Comparison of ENCODE assay signal across 8 cellular contexts in the genomic region with DNA sequence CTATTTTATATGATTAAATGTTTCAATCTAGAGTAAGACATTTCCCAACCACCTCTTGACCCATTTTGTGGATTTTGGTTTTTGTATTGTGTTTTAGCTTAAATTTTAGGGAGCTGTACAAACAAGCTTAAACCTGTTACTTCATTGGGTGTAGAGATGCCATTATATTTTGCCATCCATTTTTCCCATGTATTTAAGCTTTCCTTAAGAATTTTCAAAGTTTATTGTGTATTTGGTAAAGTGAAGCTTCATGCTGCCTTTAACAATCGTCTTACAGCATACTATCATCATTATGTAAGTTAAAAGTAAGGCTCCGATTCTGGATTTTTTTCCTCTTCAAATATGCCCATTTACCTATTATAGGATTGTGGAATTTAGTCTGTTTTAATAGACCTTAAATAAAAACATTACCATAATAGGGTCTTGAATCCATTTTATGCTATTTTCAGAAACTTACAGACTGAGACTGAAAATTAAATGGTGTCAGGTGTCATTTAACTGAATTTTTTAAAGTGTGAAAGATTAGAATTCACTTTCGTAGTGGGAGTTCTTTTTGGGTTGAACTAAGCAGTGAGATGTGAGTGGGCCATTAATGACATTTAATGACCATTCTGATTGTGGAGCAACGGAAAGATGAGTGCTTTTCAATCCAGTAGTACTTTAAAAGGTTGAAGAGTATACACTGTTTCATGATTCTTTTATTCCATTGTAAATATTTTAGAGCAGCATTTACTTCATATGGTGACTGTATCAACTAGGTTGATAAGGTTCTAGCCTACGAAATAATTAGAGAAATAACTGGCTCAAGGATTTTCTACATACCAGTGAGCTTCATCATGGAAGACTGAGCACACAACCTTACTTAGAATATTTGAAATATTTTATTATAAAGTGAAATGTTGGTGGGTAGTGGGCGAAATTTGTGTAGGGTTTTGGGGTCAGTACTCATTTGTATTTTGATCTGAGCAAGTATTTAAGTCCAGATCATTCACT. TPM values are rescaled to one million over a fixed set of nuclear protein-coding genes. Genes with fewer than 3 reads are reported as not detected.
DNase-seq lines count a peak whose midpoint lies in the region; ATAC-seq and TF ChIP-seq lines count a peak whose summit lies in the region.

No MANE protein-coding gene starts in this region.

- H3K9me3 ChIP-seq in AG04450 (ENCODE audit: control insufficient read depth, insufficient read depth, low read length) (peaks cover 6% of the 10 kb centered on the region; the same call in 1 of the 2 replicates), HUES64 (ENCODE audit: insufficient read depth, low read depth, low read length) (no peaks in the 10 kb centered on the region), body of pancreas (no peaks in the 10 kb centered on the region), muscle layer of colon (ENCODE audit: low read length) (no peaks in the 10 kb centered on the region), mucosa of descending colon (no peaks in the 10 kb centered on the region)

- in situ Hi-C loops in G401 (cut with HindIII; ENCODE audit: low sequenced_read_pairs) = no loop called here

- ATAC-seq in body of pancreas (no peak), mucosa of descending colon (no peak)

- CTCF ChIA-PET in AG04450 (lab: Charles Lee) = interaction anchor here (1.0 to 5.4 kb wide), 4 partner anchors 8 to 125 kb away, joined by 3 to 38 read pairs (median 4); no protein-coding TSS in a partner anchor

- DNase-seq in AG04450 (ENCODE audit: low read depth, low spot score) (no peak), body of pancreas (no peak), G401 (ENCODE audit: low spot score) (no peak), NCI-H1436 treated with DMSO at 0.1 percent for 48 hours (lab: John Stamatoyannopoulos, UW) (no peak), mucosa of descending colon (no peak)
- DNase-seq in effector CD8-positive, alpha-beta T cell (lab: John Stamatoyannopoulos, UW) = no peak

- TF ChIP-seq CTCF in AG04450 (IDR thresholded peaks at IDR 0.05; ENCODE audit: low read depth, low read length) = no peak
- TF ChIP-seq CTCF in body of pancreas (IDR thresholded peaks at IDR 0.05) = no peak
- TF ChIP-seq CTCF in mucosa of descending colon (IDR thresholded peaks at IDR 0.05) = no peak

- intact Hi-C loops in body of pancreas (cut with DNase I) = no loop called here
- intact Hi-C loops in mucosa of descending colon (cut with DNase I, micrococcal nuclease) = loop anchor here in 1 of 2 donors (5.0 kb wide), 1 partner anchor 34 kb away; no protein-coding TSS in a partner anchor

- H3K4me1 ChIP-seq in HUES64 (ENCODE audit: insufficient read depth, low read length) (peaks cover 48% of the 10 kb centered on the region), body of pancreas (peaks cover 35% of the 10 kb centered on the region), muscle layer of colon (ENCODE audit: insufficient read depth, low read length) (peaks cover 31% of the 10 kb centered on the region), mucosa of descending colon (ENCODE audit: low read depth) (peaks cover 34% of the 10 kb centered on the region)

- no peak for TF ChIP-seq POLR2A in body of pancreas (IDR thresholded peaks at IDR 0.05)

- H3K9ac ChIP-seq in HUES64 (ENCODE audit: low read depth, low read length) (peak overlapping the region; percentile 100), muscle layer of colon (ENCODE audit: low read length) (peak overlapping the region; percentile 95)

- POLR2A ChIA-PET in AG04450 (lab: Yijun Ruan, JAX) = interaction anchor here (1.0 to 3.0 kb wide), 3 partner anchors 8 to 59 kb away, joined by 3 to 12 read pairs (median 3); no protein-coding TSS in a partner anchor

- H3K27me3 ChIP-seq in AG04450 (ENCODE audit: control insufficient read depth, insufficient read depth, low read length) (no peaks in the 10 kb centered on the region), HUES64 (ENCODE audit: insufficient read depth, low read length) (no peaks in the 10 kb centered on the region), body of pancreas (no peaks in the 10 kb centered on the region), muscle layer of colon (ENCODE audit: control insufficient read depth in 1 of 2, insufficient read depth in 2 of 2, low read length in 2 of 2) (no peaks in the 10 kb centered on the region)

- 55% methylated on average over 3 of the region's 6 CpGs for WGBS in HUES64
- 5 to 11% methylated on average over 6 of the region's 6 CpGs for WGBS in body of pancreas, 2 donors

- H3K27ac ChIP-seq in AG04450 (ENCODE audit: low read depth, low read length) (no peak overlapping the region), HUES64 (ENCODE audit: low read depth, low read length) (no peak overlapping the region; the same call in 1 of the 2 replicates), body of pancreas (peak overlapping the region; percentile 5 to 100 (median 54)), muscle layer of colon (ENCODE audit: low read depth, low read length) (peak overlapping the region; percentile 97)

- no peaks in the 10 kb centered on the region for H3K36me3 ChIP-seq in HUES64 (ENCODE audit: insufficient read depth, low read length)
- H3K36me3 ChIP-seq in body of pancreas (replicated peaks in 1 of 2; ENCODE audit: insufficient read depth in 1 of 2, low read depth in 2 of 2) = no peaks in the 10 kb centered on the region
- no peaks in the 10 kb centered on the region for H3K36me3 ChIP-seq in muscle layer of colon (ENCODE audit: insufficient read depth, low read length)
- H3K36me3 ChIP-seq in mucosa of descending colon (ENCODE audit: low read depth) = no peaks in the 10 kb centered on the region

- H3K4me3 ChIP-seq in AG04450 (ENCODE audit: low read depth, low read length) (peak overlapping the region; percentile 97), HUES64 (ENCODE audit: low read length) (peak overlapping the region; percentile 95), body of pancreas (peak overlapping the region in 1 of 2 donors; percentile 77), muscle layer of colon (ENCODE audit: low read depth in 1 of 2, low read length in 2 of 2) (peak overlapping the region; percentile 88 to 92), mucosa of descending colon (no peak overlapping the region)

RNA-seq across cellular contexts. Expression of a gene that starts 2.4 kb away (rescaled TPM):
- polyA plus RNA-seq in AG04450 (2011; rRNA removed) = 13.8 and 24.1 TPM in 2 replicates
- polyA minus RNA-seq in AG04450 (2011; rRNA and poly(A)+ RNA removed) = 74.9 and 89.4 TPM in 2 replicates
- polyA plus RNA-seq in HUES64 (2013, experiment 1 of 2) = 26.6 TPM
- 35.1 TPM for polyA plus RNA-seq in HUES64 (2013, experiment 2 of 2)
- total RNA-seq in body of pancreas (10 to 100 TPM; 48.5 to 67.2 TPM), mucosa of descending colon (100 to 1,000 TPM; 115 to 135 (median 132) TPM)
- 15.3 and 29.9 TPM in 2 replicates for total RNA-seq in G401 (2014; rRNA removed; shearing (Covaris generic))

Comparison
In these comparisons a context has a peak if more than half of its experiments do, and no peak if none do; other contexts are left out.
1. H3K27ac ChIP-seq: peak in body of pancreas (4 of 4) and muscle layer of colon (single experiment); none in AG04450 (single experiment) and HUES64 (single experiment).